In genomic region chr15:23073890-23074631, GRCh38 we compare ENCODE assay signal across 1 cellular context.
A peak's percentile ranks its signal among the peaks of the same experiment; 100 is the strongest.
TF ChIP-seq lines count a peak whose summit lies in the region.

No MANE protein-coding gene starts in this region.

TF ChIP-seq in HEK293, 187 proteins besides CTCF, POLR2A, EP300 and RAD21 (continued from another document):
- TF ChIP-seq, protein P1, sequence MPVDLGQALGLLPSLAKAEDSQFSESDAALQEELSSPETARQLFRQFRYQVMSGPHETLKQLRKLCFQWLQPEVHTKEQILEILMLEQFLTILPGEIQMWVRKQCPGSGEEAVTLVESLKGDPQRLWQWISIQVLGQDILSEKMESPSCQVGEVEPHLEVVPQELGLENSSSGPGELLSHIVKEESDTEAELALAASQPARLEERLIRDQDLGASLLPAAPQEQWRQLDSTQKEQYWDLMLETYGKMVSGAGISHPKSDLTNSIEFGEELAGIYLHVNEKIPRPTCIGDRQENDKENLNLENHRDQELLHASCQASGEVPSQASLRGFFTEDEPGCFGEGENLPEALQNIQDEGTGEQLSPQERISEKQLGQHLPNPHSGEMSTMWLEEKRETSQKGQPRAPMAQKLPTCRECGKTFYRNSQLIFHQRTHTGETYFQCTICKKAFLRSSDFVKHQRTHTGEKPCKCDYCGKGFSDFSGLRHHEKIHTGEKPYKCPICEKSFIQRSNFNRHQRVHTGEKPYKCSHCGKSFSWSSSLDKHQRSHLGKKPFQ (tag by site-specific recombination; IDR thresholded peaks at IDR 0.05): 0 out of 2 replicates have a peak, but pooled peaks have one; percentile 38
- TF ChIP-seq ZNF660 (tag by site-specific recombination; IDR thresholded peaks at IDR 0.05) (no peak), ZNF530 (tag by site-specific recombination; IDR thresholded peaks at IDR 0.05; ENCODE audit: low read depth) (no peak), SCRT2 (tag by site-specific recombination; IDR thresholded peaks at IDR 0.05) (0 out of 2 replicates have a peak, but pooled peaks have one; percentile 60), ZNF76 (tag by site-specific recombination; IDR thresholded peaks at IDR 0.05; ENCODE audit: borderline replicate concordance, low read depth) (no peak), ZNF362 (tag by site-specific recombination; IDR thresholded peaks at IDR 0.05) (no peak), ZBTB1 (tag by site-specific recombination; IDR thresholded peaks at IDR 0.05) (no peak), ZNF645 (tag by site-specific recombination; IDR thresholded peaks at IDR 0.05) (no peak), ZFHX2 (tag by site-specific recombination; conservative IDR thresholded peaks at IDR 0.05) (peak; percentile 93), ZIC2 (tag by site-specific recombination; IDR thresholded peaks at IDR 0.05) (peak; percentile 51), ZBTB8A (tag by site-specific recombination; IDR thresholded peaks at IDR 0.05) (peak; percentile 15; the same call in 1 of the 2 replicates), OVOL3 (tag by site-specific recombination; IDR thresholded peaks at IDR 0.05) (no peak), ZNF521 (tag by site-specific recombination; IDR thresholded peaks at IDR 0.05) (no peak), HIC1 (tag by site-specific recombination; IDR thresholded peaks at IDR 0.05) (peak; percentile 68), ZBTB17 (tag by site-specific recombination; IDR thresholded peaks at IDR 0.05) (peak; percentile 71), ZNF19 (tag by site-specific recombination; IDR thresholded peaks at IDR 0.05; ENCODE audit: low read depth) (no peak)
- TF ChIP-seq, protein P2, sequence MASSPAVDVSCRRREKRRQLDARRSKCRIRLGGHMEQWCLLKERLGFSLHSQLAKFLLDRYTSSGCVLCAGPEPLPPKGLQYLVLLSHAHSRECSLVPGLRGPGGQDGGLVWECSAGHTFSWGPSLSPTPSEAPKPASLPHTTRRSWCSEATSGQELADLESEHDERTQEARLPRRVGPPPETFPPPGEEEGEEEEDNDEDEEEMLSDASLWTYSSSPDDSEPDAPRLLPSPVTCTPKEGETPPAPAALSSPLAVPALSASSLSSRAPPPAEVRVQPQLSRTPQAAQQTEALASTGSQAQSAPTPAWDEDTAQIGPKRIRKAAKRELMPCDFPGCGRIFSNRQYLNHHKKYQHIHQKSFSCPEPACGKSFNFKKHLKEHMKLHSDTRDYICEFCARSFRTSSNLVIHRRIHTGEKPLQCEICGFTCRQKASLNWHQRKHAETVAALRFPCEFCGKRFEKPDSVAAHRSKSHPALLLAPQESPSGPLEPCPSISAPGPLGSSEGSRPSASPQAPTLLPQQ (tag by site-specific recombination; IDR thresholded peaks at IDR 0.05): no peak
